In the genomic region with DNA sequence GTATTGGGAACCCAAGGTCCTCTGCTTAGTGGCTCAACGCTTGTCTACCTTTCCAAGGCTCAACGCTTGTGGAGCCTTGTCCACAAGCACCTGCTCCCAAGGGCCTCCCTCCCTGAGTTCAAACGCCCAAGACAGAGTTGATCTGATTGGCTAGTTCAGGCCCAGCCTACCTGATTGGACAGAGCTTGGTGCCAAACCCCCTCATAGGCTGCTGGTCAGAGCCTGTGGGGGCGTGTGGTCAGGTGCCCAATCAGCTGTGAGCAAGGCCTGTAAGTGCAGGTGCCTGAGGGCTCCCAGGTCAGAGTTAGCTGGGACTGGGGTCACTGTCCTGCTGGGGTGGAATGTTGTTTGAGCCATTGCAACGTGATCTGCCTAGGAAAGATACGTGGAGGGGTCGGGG, we compare ENCODE assay signal across 1 cellular context.
TF ChIP-seq lines count a peak whose summit lies in the region.

No MANE protein-coding gene starts in this region.

TF ChIP-seq in H1, 55 proteins besides CTCF, POLR2A, EP300 and RAD21 (continued from another document):
- TF ChIP-seq E2F6 (IDR thresholded peaks at IDR 0.05) (peak; percentile 97), EGR1 (IDR thresholded peaks at IDR 0.05; ENCODE audit: borderline replicate concordance, low read depth, low read length) (peak; percentile 55; the same call in 1 of the 2 replicates), CHD2 (IDR thresholded peaks at IDR 0.05; ENCODE audit: low read length) (peak; percentile 59; the same call in 1 of the 2 replicates), SUZ12 (IDR thresholded peaks at IDR 0.05; ENCODE audit: low read length) (no peak)
